8 cellular contexts compared by ENCODE assay signal in genomic region chr17:56478836-56479447, GRCh38.
DNase-seq lines count a peak whose midpoint lies in the region; ATAC-seq and TF ChIP-seq lines count a peak whose summit lies in the region.

No MANE protein-coding gene starts in this region.

- no peak overlapping the region for H3K4me3 Mint-ChIP-seq in progenitor cell of endocrine pancreas (ENCODE audit: low read depth)

- no peak overlapping the region for H3K27ac Mint-ChIP-seq in progenitor cell of endocrine pancreas

- ATAC-seq in HG02938 (IDR thresholded peaks at IDR 0.05; ENCODE audit: unreplicated experiment) (no peak), GM21825 (IDR thresholded peaks at IDR 0.05; ENCODE audit: unreplicated experiment) (no peak)

- H3K36me3 ChIP-seq in GM06990 (ENCODE audit: control insufficient read depth, insufficient read depth, low read length): no peaks in the 10 kb centered on the region

- DNase-seq in ACHN (peak; percentile 32), GM06990 (ENCODE audit: extremely low read depth, insufficient read length) (no peak), NCI-H1694 (lab: John Stamatoyannopoulos, UW) (peak; percentile 46), dermis microvascular lymphatic vessel endothelial cell (ENCODE audit: low read depth in 2 of 2) (peak; percentile 18 to 40), progenitor cell of endocrine pancreas (ENCODE audit: low spot score, unreplicated experiment) (no peak), KG1 (lab: John Stamatoyannopoulos, UW) (no peak)

- no peaks in the 10 kb centered on the region for H3K9me3 Mint-ChIP-seq in progenitor cell of endocrine pancreas (ENCODE audit: low read depth)

- H3K27me3 Mint-ChIP-seq in progenitor cell of endocrine pancreas: peaks cover 32% of the 10 kb centered on the region

- H3K27me3 ChIP-seq in GM06990 (replicated peaks; ENCODE audit: control insufficient read depth, insufficient read depth, low read length): no peaks in the 10 kb centered on the region; the same call in 1 of the 2 replicates

- in situ Hi-C loops in ACHN (cut with HindIII; ENCODE audit: low pct_ligation_motif_present, low pct_unique_long_range_greater_than_20kb, low sequenced_read_pairs): no loop called here

- no peak overlapping the region for H3K4me3 ChIP-seq in GM06990 (replicated peaks; ENCODE audit: low read depth, low read length)

- H3K36me3 Mint-ChIP-seq in progenitor cell of endocrine pancreas (ENCODE audit: insufficient read depth): no peaks in the 10 kb centered on the region

- no peaks in the 10 kb centered on the region for H3K4me1 Mint-ChIP-seq in progenitor cell of endocrine pancreas (ENCODE audit: low read depth)

- TF ChIP-seq CTCF in GM06990 (IDR thresholded peaks at IDR 0.05; ENCODE audit: insufficient read depth, low read length, poor library complexity, severe bottlenecking) (peak; percentile 55), progenitor cell of endocrine pancreas (IDR thresholded peaks at IDR 0.05; ENCODE audit: unreplicated experiment) (peak; percentile 64)

Comparison
In these comparisons a context has a peak if more than half of its experiments do, and no peak if none do; other contexts are left out.
1. DNase-seq: peak in ACHN (single experiment), NCI-H1694 (single experiment) and dermis microvascular lymphatic vessel endothelial cell (2 of 2); none in GM06990 (single experiment), progenitor cell of endocrine pancreas (single experiment) and KG1 (single experiment).